In genomic region chr3:65919841-65920240, GRCh38 we compare ENCODE assay signal across 22 cellular contexts.
DNase-seq lines count a peak whose midpoint lies in the region; FAIRE-seq and TF ChIP-seq lines count a peak whose summit lies in the region.
"Had no signal": no experiment of that assay in that cellular context is flagged by ENCODE, and none has a peak within 500 bp of the region (broad histone marks: within the 10 kb centered on the region; RNA-seq: fewer than 3 reads in every experiment).

No MANE protein-coding gene starts in this region.

- FAIRE-seq in astrocyte (lab: Jason Lieb, UNC), result no peak
- FAIRE-seq: D721Med had no signal

- H3K4me2 ChIP-seq in astrocyte (ENCODE audit: low read length), result peak overlapping the region; percentile 6
- H3K4me2 ChIP-seq: KMS-11 had no signal

- no peaks in the 10 kb centered on the region for H3K27me3 Mint-ChIP-seq in astrocyte (ENCODE audit: low read depth, unreplicated experiment)

- peak; percentile 56 for DNase-seq in GM03348 (ENCODE audit: low spot score)
- peak; percentile 95 for DNase-seq in astrocyte (ENCODE audit: low read depth)
- peak; percentile 36 for DNase-seq in fibroblast of the aortic adventitia (ENCODE audit: low read depth)
- DNase-seq in spleen, result no peak
- no peak for DNase-seq in NCI-H1694 (lab: John Stamatoyannopoulos, UW)
- no peak for DNase-seq in substantia nigra (lab: John Stamatoyannopoulos, UW)
- no peak for DNase-seq in dermis blood vessel endothelial cell
- DNase-seq in NCI-H146 (lab: John Stamatoyannopoulos, UW), result no peak
- DNase-seq: CD4-positive, alpha-beta memory T cell; DMS79 treated with DMSO at 0.1 percent for 48 hours; GF-D8; GOT3; HFFc6; MM.1S; NCI-H1105 treated with DMSO at 0.1 percent for 48 hours; NCI-H1930; NCI-H510A treated with DMSO at 0.1 percent for 48 hours; Peyer's patch; SHP77 treated with DMSO at 0.1 percent for 48 hours had no signal

- H3K4me3 ChIP-seq in astrocyte (ENCODE audit: insufficient read depth, low read depth, low read length) (no peak overlapping the region), fibroblast of the aortic adventitia (ENCODE audit: low read depth, low read length) (no peak overlapping the region), spleen (no peak overlapping the region)
- H3K4me3 ChIP-seq: Peyer's patch had no signal

- H3K36me3 Mint-ChIP-seq in astrocyte (ENCODE audit: low read depth, unreplicated experiment), result no peaks in the 10 kb centered on the region
- H3K36me3 Mint-ChIP-seq: CD4-positive, alpha-beta memory T cell had no signal

- no peak overlapping the region for H3K9ac ChIP-seq in astrocyte (ENCODE audit: low read length)
- H3K9ac ChIP-seq: KMS-11 had no signal

- no peak overlapping the region for H3K27ac Mint-ChIP-seq in astrocyte (ENCODE audit: unreplicated experiment)
- H3K27ac Mint-ChIP-seq: B cell; CD4-positive, alpha-beta memory T cell; HFFc6 had no signal

- intact Hi-C loops in spleen (cut with DNase I; ENCODE audit: low total_unique reads), result no loop called here

- no peaks in the 10 kb centered on the region for H3K36me3 ChIP-seq in astrocyte (ENCODE audit: insufficient read depth, low read length)
- H3K36me3 ChIP-seq in spleen, result no peaks in the 10 kb centered on the region
- H3K36me3 ChIP-seq: Peyer's patch had no signal

- no peak overlapping the region for H3K4me3 Mint-ChIP-seq in astrocyte (ENCODE audit: unreplicated experiment)
- H3K4me3 Mint-ChIP-seq: B cell; CD4-positive, alpha-beta memory T cell; HFFc6 had no signal

- H3K4me1 Mint-ChIP-seq in astrocyte (ENCODE audit: low read depth, unreplicated experiment), result peaks cover 22% of the 10 kb centered on the region
- H3K4me1 Mint-ChIP-seq: B cell; CD4-positive, alpha-beta memory T cell had no signal

- H3K9me3 ChIP-seq in astrocyte (ENCODE audit: insufficient read depth, low read depth, low read length), result no peaks in the 10 kb centered on the region
- peaks cover 0 to 13% (median 8%) of the 10 kb centered on the region in 8 donors for H3K9me3 ChIP-seq in spleen
- H3K9me3 ChIP-seq: Peyer's patch had no signal

- 73 to 88% (median 77%) methylated on average over 2 of the region's 2 CpGs for WGBS in spleen, 5 donors

- H3K27ac ChIP-seq in astrocyte (ENCODE audit: low read depth, low read length) (no peak overlapping the region), spleen (peak overlapping the region in 6 of 8 donors; percentile 1 to 62 (median 24)), substantia nigra (ENCODE audit: low read depth, low read length, poor library complexity, severe bottlenecking) (no peak overlapping the region)
- H3K27ac ChIP-seq: KMS-11, Peyer's patch had no signal

- no peak for TF ChIP-seq POLR2A in spleen (IDR thresholded peaks at IDR 0.05)

- H3K27me3 ChIP-seq in astrocyte (ENCODE audit: insufficient read depth, low read length) (no peaks in the 10 kb centered on the region), spleen (replicated peaks in 1 of 7) (no peaks in the 10 kb centered on the region)
- H3K27me3 ChIP-seq: Peyer's patch had no signal

- TF ChIP-seq CTCF in astrocyte (IDR thresholded peaks at IDR 0.05; ENCODE audit: insufficient read depth, low read depth, low read length), result no peak
- TF ChIP-seq CTCF in fibroblast of the aortic adventitia (IDR thresholded peaks at IDR 0.05; ENCODE audit: insufficient read depth, low read length), result no peak
- no peak for TF ChIP-seq CTCF in spleen (IDR thresholded peaks at IDR 0.05 in 8 of 11, conservative IDR thresholded peaks at IDR 0.05 in 3 of 11)

- peaks cover 10% of the 10 kb centered on the region for H3K79me2 ChIP-seq in astrocyte (ENCODE audit: insufficient read depth, low read length)

- H4K20me1 ChIP-seq in astrocyte (ENCODE audit: insufficient read depth, low read length), result peaks cover 21% of the 10 kb centered on the region

- H3K4me1 ChIP-seq in astrocyte (ENCODE audit: insufficient read depth, low read length) (peaks cover 5% of the 10 kb centered on the region), spleen (peaks cover 0 to 12% (median 2%) of the 10 kb centered on the region in 6 donors)
- H3K4me1 ChIP-seq: Peyer's patch had no signal

- no peak overlapping the region for H2AFZ ChIP-seq in astrocyte (ENCODE audit: low read depth, low read length)

- no peaks in the 10 kb centered on the region for H3K9me3 Mint-ChIP-seq in astrocyte (ENCODE audit: unreplicated experiment)
- H3K9me3 Mint-ChIP-seq: HFFc6 had no signal

Comparison
In these comparisons a context has a peak if more than half of its experiments do, and no peak if none do; other contexts are left out.
1. DNase-seq: peak in GM03348 (single experiment), astrocyte (single experiment) and fibroblast of the aortic adventitia (single experiment); none in spleen (single experiment), NCI-H1694 (single experiment), substantia nigra (0 of 49), dermis blood vessel endothelial cell (single experiment) and NCI-H146 (single experiment).
2. H3K27ac ChIP-seq: peak in spleen (6 of 8); none in astrocyte (single experiment) and substantia nigra (single experiment).